8 cellular contexts compared by ENCODE assay signal in the genomic region with DNA sequence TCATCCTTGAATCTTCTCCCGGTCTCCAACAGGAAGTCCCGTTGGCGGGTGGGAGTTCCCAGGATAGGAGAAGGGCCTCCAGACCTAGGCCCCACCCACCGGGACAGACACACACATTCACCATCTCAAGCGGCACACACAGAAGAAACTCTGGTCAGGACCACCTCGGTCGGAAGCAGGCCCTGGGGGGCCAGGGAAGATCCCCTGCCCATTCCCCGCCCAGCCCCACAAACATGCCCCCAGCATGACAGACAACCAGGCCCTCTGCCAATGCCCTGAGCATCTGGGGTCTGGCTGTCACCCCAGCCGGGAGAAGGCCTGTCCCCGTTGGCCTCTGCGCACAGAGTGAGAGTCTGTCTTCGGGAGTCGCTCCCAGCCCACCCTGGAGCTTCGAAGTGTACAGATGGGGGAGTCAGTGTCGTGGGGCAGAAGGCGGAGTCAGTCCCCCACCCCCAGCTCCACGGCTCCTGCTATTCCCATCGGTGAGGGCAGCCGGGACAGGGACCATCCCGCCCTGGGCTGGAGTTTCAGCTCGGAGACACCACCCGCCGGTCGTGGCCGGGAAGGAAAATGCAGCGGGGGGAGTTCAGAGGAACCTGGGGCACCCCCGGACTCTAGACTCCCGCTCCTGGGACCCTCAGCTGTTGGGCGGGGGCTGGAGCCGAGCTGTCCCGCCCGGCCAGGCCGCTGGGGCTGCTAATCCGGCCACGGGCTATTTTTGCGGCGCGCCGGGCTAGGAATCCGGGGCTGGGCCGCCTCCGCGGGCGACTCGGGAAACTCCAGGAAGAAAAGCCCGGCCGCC. TPM values are rescaled to one million over a fixed set of nuclear protein-coding genes. Genes with fewer than 3 reads are reported as not detected.
DNase-seq lines count a peak whose midpoint lies in the region; ATAC-seq and TF ChIP-seq lines count a peak whose summit lies in the region.

No MANE protein-coding gene starts in this region.

- H3K36me3 Mint-ChIP-seq in activated T-cell treated with anti-CD3 and anti-CD28 coated beads, Interleukin-2, amount 50 U/mL, for 72 hours (ENCODE audit: insufficient read depth in 2 of 2): peaks cover 2 to 3% of the 10 kb centered on the region in 2 donors

- TF ChIP-seq CTCF in Peyer's patch (IDR thresholded peaks at IDR 0.05) (peak in 3 of 6 experiments; percentile 12 to 18 (median 16)), epithelial cell of proximal tubule (conservative IDR thresholded peaks at IDR 0.05; ENCODE audit: low read depth, low read length) (no peak)

- H3K4me1 ChIP-seq in ES-I3 (ENCODE audit: insufficient read depth, low read length) (peaks cover 64% of the 10 kb centered on the region), Peyer's patch (peaks cover 0 to 45% (median 14%) of the 10 kb centered on the region in 4 donors)

- no peaks in the 10 kb centered on the region for H3K27me3 ChIP-seq in Peyer's patch

- ATAC-seq in HG03159 (IDR thresholded peaks at IDR 0.05; ENCODE audit: unreplicated experiment): no peak
- ATAC-seq in GM21367 (IDR thresholded peaks at IDR 0.05; ENCODE audit: unreplicated experiment): no peak
- no peak for ATAC-seq in activated T-cell treated with anti-CD3 and anti-CD28 coated beads, Interleukin-2, amount 50 U/mL, for 72 hours (replicated peaks in 1 of 2)
- no peak for ATAC-seq in HG03439 (IDR thresholded peaks at IDR 0.05; ENCODE audit: unreplicated experiment)

- no peaks in the 10 kb centered on the region for H3K36me3 ChIP-seq in ES-I3 (ENCODE audit: insufficient read depth, low read length)
- no peaks in the 10 kb centered on the region for H3K36me3 ChIP-seq in Peyer's patch

- H3K4me3 Mint-ChIP-seq in activated T-cell treated with anti-CD3 and anti-CD28 coated beads, Interleukin-2, amount 50 U/mL, for 72 hours: peak overlapping the region in 1 of 2 donors; percentile 46

- TF ChIP-seq POLR2A in Peyer's patch (IDR thresholded peaks at IDR 0.05): no peak

- no peaks in the 10 kb centered on the region for H3K9me3 ChIP-seq in ES-I3 (ENCODE audit: control insufficient read depth, insufficient read depth, low read length)
- no peaks in the 10 kb centered on the region for H3K9me3 ChIP-seq in Peyer's patch

- H3K4me1 Mint-ChIP-seq in activated T-cell treated with anti-CD3 and anti-CD28 coated beads, Interleukin-2, amount 50 U/mL, for 72 hours (ENCODE audit: low read depth): peaks cover 15% of the 10 kb centered on the region

- H3K9ac ChIP-seq in ES-I3 (ENCODE audit: low read depth, low read length): peak overlapping the region; percentile 74

- H3K4me3 ChIP-seq in Peyer's patch (peak overlapping the region; percentile 45 to 64 (median 54)), epithelial cell of proximal tubule (ENCODE audit: low read depth, low read length) (peak overlapping the region; percentile 78)

- H3K27ac ChIP-seq in Peyer's patch: peak overlapping the region; percentile 61 to 84 (median 73)

- no peak overlapping the region for H3K27ac Mint-ChIP-seq in activated T-cell treated with anti-CD3 and anti-CD28 coated beads, Interleukin-2, amount 50 U/mL, for 72 hours

- H3K9me3 Mint-ChIP-seq in activated T-cell treated with anti-CD3 and anti-CD28 coated beads, Interleukin-2, amount 50 U/mL, for 72 hours: no peaks in the 10 kb centered on the region

- peak; percentile 44 to 82 (median 71) for DNase-seq in Peyer's patch
- DNase-seq in epithelial cell of proximal tubule (ENCODE audit: low read depth): no peak
- peak; percentile 80 for DNase-seq in myocyte (ENCODE audit: low read depth)
- DNase-seq in activated T-cell treated with anti-CD3 and anti-CD28 coated beads, Interleukin-2, amount 50 U/mL, for 72 hours: no peak

- peaks cover 38% of the 10 kb centered on the region for H3K27me3 Mint-ChIP-seq in activated T-cell treated with anti-CD3 and anti-CD28 coated beads, Interleukin-2, amount 50 U/mL, for 72 hours (ENCODE audit: low read depth)

RNA-seq across cellular contexts. Expression of gene RHBDF1, which starts 0.7 kb away (rescaled TPM):
- 10 to 100 TPM; 19.4 to 58.6 (median 41.1) TPM for total RNA-seq in Peyer's patch
- total RNA-seq in epithelial cell of proximal tubule: 17.5 and 21.2 TPM in 2 replicates
- total RNA-seq in myocyte: 92.1 and 103 TPM in 2 replicates
- 101 TPM for polyA plus RNA-seq in myocyte (2012)
- total RNA-seq in activated T-cell treated with anti-CD3 and anti-CD28 coated beads, Interleukin-2, amount 50 U/mL, for 72 hours: under 1 TPM; 0.31 to 0.53 TPM

RNA-seq across cellular contexts. Expression of gene MPG, which starts 6.3 kb away (rescaled TPM):
- total RNA-seq in Peyer's patch (10 to 100 TPM; 21.5 to 63.4 (median 44.7) TPM), epithelial cell of proximal tubule (92.8 and 223 TPM in 2 replicates), myocyte (162 and 168 TPM in 2 replicates)
- polyA plus RNA-seq in myocyte (2012): 103 TPM
- total RNA-seq in activated T-cell treated with anti-CD3 and anti-CD28 coated beads, Interleukin-2, amount 50 U/mL, for 72 hours: 10 to 100 TPM; 49.6 to 50.5 TPM

RNA-seq across cellular contexts. Expression of gene SNRNP25, which starts 18.1 kb away (rescaled TPM):
- total RNA-seq in Peyer's patch (10 to 100 TPM in 3 of 4 donors, 1 to 10 TPM in 1; 8.7 to 17.6 (median 14.4) TPM), epithelial cell of proximal tubule (53.9 and 78.1 TPM in 2 replicates), myocyte (16.9 and 24.1 TPM in 2 replicates)
- polyA plus RNA-seq in myocyte (2012): 40.1 TPM
- total RNA-seq in activated T-cell treated with anti-CD3 and anti-CD28 coated beads, Interleukin-2, amount 50 U/mL, for 72 hours: 10 to 100 TPM; 28.9 to 44.1 TPM

RNA-seq across cellular contexts. Expression of gene POLR3K, which starts 18.3 kb away (rescaled TPM):
- total RNA-seq in Peyer's patch (1 to 10 TPM; 2.5 to 6.3 (median 3.3) TPM), epithelial cell of proximal tubule (9.4 and 23.7 TPM in 2 replicates), myocyte (3.3 and 3.8 TPM in 2 replicates)
- 15.6 TPM for polyA plus RNA-seq in myocyte (2012)
- total RNA-seq in activated T-cell treated with anti-CD3 and anti-CD28 coated beads, Interleukin-2, amount 50 U/mL, for 72 hours: 10 to 100 TPM; 35.3 to 42.2 TPM

Comparison
In these comparisons a context has a peak if more than half of its experiments do, and no peak if none do; other contexts are left out.
1. DNase-seq: peak in Peyer's patch (3 of 3) and myocyte (single experiment); none in epithelial cell of proximal tubule (single experiment) and activated T-cell treated with anti-CD3 and anti-CD28 coated beads, Interleukin-2, amount 50 U/mL, for 72 hours (0 of 2).
2. RNA of gene RHBDF1, which starts 0.7 kb away (total RNA-seq): 92.1 to 103 TPM in myocyte, 19.4 to 58.6 TPM in Peyer's patch and 17.5 to 21.2 TPM in epithelial cell of proximal tubule; 0.31 to 0.53 TPM in activated T-cell treated with anti-CD3 and anti-CD28 coated beads, Interleukin-2, amount 50 U/mL, for 72 hours; every median in the first group is over 10 times any median in the second.